Comparison of ENCODE assay signal across 26 cellular contexts in genomic region chr21:30620080-30620479, GRCh38. TPM values are rescaled to one million over a fixed set of nuclear protein-coding genes. Genes with fewer than 3 reads are reported as not detected.
"Had no signal": no experiment of that assay in that cellular context is flagged by ENCODE, and none has a peak within 500 bp of the region (broad histone marks: within the 10 kb centered on the region; RNA-seq: fewer than 3 reads in every experiment).

No MANE protein-coding gene starts in this region.

- H3K27ac ChIP-seq: Peyer's patch had no signal

- FAIRE-seq: HepG2 had no signal

- H3K9me3 ChIP-seq: MG63, SK-N-SH had no signal

- H3K4me1 ChIP-seq: Peyer's patch had no signal

- H3K36me3 ChIP-seq: MG63, Peyer's patch had no signal

- H3K27me3 ChIP-seq: MG63, Peyer's patch had no signal

- H3K4me3 ChIP-seq: MG63, Peyer's patch had no signal

- ATAC-seq: HepG2 had no signal

- DNase-seq: IMR-90; Karpas-422; KG1; MG63; NCI-H1092 treated with DMSO at 0.1 percent for 48 hours; NCI-H1436; NCI-H187; NCI-H2029; NCI-H2081 treated with DMSO at 0.1 percent for 48 hours; NCI-H2171; NCI-H226; NCI-H446; NCI-H510A; NCI-H524 treated with DMSO at 0.1 percent for 48 hours; NCI-H69; NCI-H774; NK-92 treated with Interleukin-12 subunit alpha and Interleukin-12 subunit beta, amount 100 ng/mL, for 24 hours; Peyer's patch; Right ventricle myocardium superior; SIG-M5; SK-N-SH; T-helper 1 cell had no signal

RNA-seq across cellular contexts. Expression of gene KRTAP20-4, which starts 0.3 kb away (rescaled TPM):
- total RNA-seq: HepG2, HT1080, IMR-90, Peyer's patch, Right ventricle myocardium superior, RPMI7951, SK-MEL-5 had no signal

RNA-seq across cellular contexts. Expression of gene KRTAP20-1, which starts 3.9 kb away (rescaled TPM):
- total RNA-seq: HepG2, HT1080, IMR-90, Peyer's patch, Right ventricle myocardium superior, RPMI7951, SK-MEL-5 had no signal

RNA-seq across cellular contexts. Expression of gene KRTAP6-1, which starts 6.3 kb away (rescaled TPM):
- total RNA-seq: HepG2, HT1080, IMR-90, Peyer's patch, Right ventricle myocardium superior, RPMI7951, SK-MEL-5 had no signal

RNA-seq across cellular contexts. Expression of gene KRTAP20-2, which starts 14.9 kb away (rescaled TPM):
- total RNA-seq: HepG2, HT1080, IMR-90, Peyer's patch, Right ventricle myocardium superior, RPMI7951, SK-MEL-5 had no signal

RNA-seq across cellular contexts. Expression of gene KRTAP22-1, which starts 19.2 kb away (rescaled TPM):
- total RNA-seq: HepG2, HT1080, IMR-90, Peyer's patch, Right ventricle myocardium superior, RPMI7951, SK-MEL-5 had no signal
